ENCODE assay signal across 1 cellular context in the genomic region with DNA sequence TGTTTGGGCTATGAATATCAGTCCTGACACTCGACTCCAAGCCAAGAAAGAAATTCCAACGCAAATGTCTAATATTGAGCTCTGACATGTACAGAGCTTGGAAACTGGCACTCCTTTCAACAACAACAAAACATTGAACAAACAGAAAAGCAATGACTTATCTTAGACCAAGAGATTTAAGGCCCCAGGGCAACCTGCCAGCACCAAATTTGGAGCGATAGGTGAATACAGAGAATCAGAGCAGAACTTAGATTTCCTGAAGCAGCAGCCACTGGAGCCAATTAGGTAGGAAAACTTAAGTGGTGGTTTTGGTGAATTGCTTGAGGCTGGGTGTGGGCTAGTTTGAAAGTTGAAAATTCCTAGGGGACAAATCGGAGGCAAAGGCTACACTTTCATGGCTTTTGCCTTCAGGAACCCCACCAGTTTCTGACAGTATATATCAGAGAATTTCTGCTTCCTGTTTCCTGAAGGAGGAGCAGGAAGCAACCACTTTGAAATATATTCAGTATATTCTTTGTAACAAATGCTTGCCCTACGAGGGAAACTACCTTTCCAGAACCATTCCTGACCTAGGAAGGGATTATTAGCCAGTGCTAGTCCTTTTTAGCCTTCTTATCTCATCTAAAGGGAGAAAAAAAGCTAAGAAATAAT.
TF ChIP-seq lines count a peak whose summit lies in the region.

No MANE protein-coding gene starts in this region.

TF ChIP-seq in GM23338, 12 proteins besides CTCF, POLR2A, EP300 and RAD21:
- TF ChIP-seq ZNF331 (CRISPR knock-in tag; IDR thresholded peaks at IDR 0.05; ENCODE audit: low read depth) = no peak
- no peak for TF ChIP-seq CREB1 (CRISPR knock-in tag; IDR thresholded peaks at IDR 0.05; ENCODE audit: low read depth)
- no peak for TF ChIP-seq POLR2AphosphoS5 (IDR thresholded peaks at IDR 0.05; ENCODE audit: low read depth)
- TF ChIP-seq ZNF114 (CRISPR knock-in tag; IDR thresholded peaks at IDR 0.05) = no peak
- no peak for TF ChIP-seq EZH2 (IDR thresholded peaks at IDR 0.05; ENCODE audit: low read depth, unreplicated experiment)
- TF ChIP-seq, protein P1, sequence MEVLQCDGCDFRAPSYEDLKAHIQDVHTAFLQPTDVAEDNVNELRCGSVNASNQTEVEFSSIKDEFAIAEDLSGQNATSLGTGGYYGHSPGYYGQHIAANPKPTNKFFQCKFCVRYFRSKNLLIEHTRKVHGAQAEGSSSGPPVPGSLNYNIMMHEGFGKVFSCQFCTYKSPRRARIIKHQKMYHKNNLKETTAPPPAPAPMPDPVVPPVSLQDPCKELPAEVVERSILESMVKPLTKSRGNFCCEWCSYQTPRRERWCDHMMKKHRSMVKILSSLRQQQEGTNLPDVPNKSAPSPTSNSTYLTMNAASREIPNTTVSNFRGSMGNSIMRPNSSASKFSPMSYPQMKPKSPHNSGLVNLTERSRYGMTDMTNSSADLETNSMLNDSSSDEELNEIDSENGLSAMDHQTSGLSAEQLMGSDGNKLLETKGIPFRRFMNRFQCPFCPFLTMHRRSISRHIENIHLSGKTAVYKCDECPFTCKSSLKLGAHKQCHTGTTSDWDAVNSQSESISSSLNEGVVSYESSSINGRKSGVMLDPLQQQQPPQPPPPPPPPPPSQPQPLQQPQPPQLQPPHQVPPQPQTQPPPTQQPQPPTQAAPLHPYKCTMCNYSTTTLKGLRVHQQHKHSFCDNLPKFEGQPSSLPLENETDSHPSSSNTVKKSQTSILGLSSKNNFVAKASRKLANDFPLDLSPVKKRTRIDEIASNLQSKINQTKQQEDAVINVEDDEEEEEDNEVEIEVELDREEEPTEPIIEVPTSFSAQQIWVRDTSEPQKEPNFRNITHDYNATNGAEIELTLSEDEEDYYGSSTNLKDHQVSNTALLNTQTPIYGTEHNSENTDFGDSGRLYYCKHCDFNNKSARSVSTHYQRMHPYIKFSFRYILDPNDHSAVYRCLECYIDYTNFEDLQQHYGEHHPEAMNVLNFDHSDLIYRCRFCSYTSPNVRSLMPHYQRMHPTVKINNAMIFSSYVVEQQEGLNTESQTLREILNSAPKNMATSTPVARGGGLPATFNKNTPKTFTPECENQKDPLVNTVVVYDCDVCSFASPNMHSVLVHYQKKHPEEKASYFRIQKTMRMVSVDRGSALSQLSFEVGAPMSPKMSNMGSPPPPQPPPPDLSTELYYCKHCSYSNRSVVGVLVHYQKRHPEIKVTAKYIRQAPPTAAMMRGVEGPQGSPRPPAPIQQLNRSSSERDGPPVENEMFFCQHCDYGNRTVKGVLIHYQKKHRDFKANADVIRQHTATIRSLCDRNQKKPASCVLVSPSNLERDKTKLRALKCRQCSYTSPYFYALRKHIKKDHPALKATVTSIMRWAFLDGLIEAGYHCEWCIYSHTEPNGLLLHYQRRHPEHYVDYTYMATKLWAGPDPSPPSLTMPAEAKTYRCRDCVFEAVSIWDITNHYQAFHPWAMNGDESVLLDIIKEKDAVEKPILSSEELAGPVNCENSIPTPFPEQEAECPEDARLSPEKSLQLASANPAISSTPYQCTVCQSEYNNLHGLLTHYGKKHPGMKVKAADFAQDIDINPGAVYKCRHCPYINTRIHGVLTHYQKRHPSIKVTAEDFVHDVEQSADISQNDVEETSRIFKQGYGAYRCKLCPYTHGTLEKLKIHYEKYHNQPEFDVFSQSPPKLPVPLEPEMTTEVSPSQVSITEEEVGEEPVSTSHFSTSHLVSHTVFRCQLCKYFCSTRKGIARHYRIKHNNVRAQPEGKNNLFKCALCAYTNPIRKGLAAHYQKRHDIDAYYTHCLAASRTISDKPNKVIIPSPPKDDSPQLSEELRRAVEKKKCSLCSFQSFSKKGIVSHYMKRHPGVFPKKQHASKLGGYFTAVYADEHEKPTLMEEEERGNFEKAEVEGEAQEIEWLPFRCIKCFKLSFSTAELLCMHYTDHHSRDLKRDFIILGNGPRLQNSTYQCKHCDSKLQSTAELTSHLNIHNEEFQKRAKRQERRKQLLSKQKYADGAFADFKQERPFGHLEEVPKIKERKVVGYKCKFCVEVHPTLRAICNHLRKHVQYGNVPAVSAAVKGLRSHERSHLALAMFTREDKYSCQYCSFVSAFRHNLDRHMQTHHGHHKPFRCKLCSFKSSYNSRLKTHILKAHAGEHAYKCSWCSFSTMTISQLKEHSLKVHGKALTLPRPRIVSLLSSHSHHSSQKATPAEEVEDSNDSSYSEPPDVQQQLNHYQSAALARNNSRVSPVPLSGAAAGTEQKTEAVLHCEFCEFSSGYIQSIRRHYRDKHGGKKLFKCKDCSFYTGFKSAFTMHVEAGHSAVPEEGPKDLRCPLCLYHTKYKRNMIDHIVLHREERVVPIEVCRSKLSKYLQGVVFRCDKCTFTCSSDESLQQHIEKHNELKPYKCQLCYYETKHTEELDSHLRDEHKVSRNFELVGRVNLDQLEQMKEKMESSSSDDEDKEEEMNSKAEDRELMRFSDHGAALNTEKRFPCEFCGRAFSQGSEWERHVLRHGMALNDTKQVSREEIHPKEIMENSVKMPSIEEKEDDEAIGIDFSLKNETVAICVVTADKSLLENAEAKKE (CRISPR knock-in tag; IDR thresholded peaks at IDR 0.05) = no peak
- TF ChIP-seq EZH2phosphoT487 (IDR thresholded peaks at IDR 0.05; ENCODE audit: unreplicated experiment) = no peak
- no peak for TF ChIP-seq NANOG (IDR thresholded peaks at IDR 0.05; ENCODE audit: borderline replicate concordance)
- TF ChIP-seq, protein P2, sequence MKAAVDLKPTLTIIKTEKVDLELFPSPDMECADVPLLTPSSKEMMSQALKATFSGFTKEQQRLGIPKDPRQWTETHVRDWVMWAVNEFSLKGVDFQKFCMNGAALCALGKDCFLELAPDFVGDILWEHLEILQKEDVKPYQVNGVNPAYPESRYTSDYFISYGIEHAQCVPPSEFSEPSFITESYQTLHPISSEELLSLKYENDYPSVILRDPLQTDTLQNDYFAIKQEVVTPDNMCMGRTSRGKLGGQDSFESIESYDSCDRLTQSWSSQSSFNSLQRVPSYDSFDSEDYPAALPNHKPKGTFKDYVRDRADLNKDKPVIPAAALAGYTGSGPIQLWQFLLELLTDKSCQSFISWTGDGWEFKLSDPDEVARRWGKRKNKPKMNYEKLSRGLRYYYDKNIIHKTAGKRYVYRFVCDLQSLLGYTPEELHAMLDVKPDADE (IDR thresholded peaks at IDR 0.05) = no peak
